In the genomic region with DNA sequence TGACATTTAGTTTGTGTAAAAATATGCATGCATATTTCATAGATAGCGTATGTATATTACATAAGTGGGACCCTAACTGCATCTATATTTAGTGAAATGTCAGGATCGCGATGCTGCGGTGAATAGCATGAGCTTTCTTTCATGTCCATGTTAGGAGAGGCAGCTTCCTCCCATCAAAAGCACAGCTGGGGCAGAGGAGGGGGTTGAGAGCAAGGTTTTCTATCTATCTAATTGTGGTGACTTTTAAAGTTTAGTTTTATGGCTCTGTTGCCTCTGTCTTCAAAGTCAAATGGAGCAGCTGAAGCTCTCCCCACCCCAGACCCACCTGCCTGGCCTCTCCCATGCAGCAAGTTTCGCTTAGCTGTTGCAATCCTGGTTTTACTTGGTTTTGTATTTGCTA, we compare ENCODE assay signal across 9 cellular contexts. TPM values are rescaled to one million over a fixed set of nuclear protein-coding genes. Genes with fewer than 3 reads are reported as not detected.
"Had no signal": no experiment of that assay in that cellular context is flagged by ENCODE, and none has a peak within 500 bp of the region (broad histone marks: within the 10 kb centered on the region; RNA-seq: fewer than 3 reads in every experiment).

No MANE protein-coding gene starts in this region.

RNA-seq across cellular contexts. Expression of a gene that starts 1.8 kb away (rescaled TPM):
- total RNA-seq: left lobe of liver, left ventricle myocardium superior, liver, lung microvascular endothelial cell, mammary epithelial cell, mononuclear cell, myocyte had no signal
- polyA plus RNA-seq: immature natural killer cell, keratinocyte, mammary epithelial cell had no signal
